In genomic region chr6:2999005-2999620, GRCh38 we compare ENCODE assay signal across 1 cellular context.
TF ChIP-seq lines count a peak whose summit lies in the region.

No MANE protein-coding gene starts in this region.

TF ChIP-seq in HepG2, 621 proteins besides CTCF, POLR2A, EP300 and RAD21 (continued from another document and continues in another):
- TF ChIP-seq ZNF224 (CRISPR knock-in tag; IDR thresholded peaks at IDR 0.05) = no peak; the same call in 1 of the 2 replicates
- TF ChIP-seq U2AF2 (IDR thresholded peaks at IDR 0.05; ENCODE audit: low read depth, low read length) = no peak
- peak; percentile 34; the same call in 1 of the 2 replicates for TF ChIP-seq CHCHD3 (CRISPR knock-in tag; IDR thresholded peaks at IDR 0.05)
- TF ChIP-seq, protein P1, sequence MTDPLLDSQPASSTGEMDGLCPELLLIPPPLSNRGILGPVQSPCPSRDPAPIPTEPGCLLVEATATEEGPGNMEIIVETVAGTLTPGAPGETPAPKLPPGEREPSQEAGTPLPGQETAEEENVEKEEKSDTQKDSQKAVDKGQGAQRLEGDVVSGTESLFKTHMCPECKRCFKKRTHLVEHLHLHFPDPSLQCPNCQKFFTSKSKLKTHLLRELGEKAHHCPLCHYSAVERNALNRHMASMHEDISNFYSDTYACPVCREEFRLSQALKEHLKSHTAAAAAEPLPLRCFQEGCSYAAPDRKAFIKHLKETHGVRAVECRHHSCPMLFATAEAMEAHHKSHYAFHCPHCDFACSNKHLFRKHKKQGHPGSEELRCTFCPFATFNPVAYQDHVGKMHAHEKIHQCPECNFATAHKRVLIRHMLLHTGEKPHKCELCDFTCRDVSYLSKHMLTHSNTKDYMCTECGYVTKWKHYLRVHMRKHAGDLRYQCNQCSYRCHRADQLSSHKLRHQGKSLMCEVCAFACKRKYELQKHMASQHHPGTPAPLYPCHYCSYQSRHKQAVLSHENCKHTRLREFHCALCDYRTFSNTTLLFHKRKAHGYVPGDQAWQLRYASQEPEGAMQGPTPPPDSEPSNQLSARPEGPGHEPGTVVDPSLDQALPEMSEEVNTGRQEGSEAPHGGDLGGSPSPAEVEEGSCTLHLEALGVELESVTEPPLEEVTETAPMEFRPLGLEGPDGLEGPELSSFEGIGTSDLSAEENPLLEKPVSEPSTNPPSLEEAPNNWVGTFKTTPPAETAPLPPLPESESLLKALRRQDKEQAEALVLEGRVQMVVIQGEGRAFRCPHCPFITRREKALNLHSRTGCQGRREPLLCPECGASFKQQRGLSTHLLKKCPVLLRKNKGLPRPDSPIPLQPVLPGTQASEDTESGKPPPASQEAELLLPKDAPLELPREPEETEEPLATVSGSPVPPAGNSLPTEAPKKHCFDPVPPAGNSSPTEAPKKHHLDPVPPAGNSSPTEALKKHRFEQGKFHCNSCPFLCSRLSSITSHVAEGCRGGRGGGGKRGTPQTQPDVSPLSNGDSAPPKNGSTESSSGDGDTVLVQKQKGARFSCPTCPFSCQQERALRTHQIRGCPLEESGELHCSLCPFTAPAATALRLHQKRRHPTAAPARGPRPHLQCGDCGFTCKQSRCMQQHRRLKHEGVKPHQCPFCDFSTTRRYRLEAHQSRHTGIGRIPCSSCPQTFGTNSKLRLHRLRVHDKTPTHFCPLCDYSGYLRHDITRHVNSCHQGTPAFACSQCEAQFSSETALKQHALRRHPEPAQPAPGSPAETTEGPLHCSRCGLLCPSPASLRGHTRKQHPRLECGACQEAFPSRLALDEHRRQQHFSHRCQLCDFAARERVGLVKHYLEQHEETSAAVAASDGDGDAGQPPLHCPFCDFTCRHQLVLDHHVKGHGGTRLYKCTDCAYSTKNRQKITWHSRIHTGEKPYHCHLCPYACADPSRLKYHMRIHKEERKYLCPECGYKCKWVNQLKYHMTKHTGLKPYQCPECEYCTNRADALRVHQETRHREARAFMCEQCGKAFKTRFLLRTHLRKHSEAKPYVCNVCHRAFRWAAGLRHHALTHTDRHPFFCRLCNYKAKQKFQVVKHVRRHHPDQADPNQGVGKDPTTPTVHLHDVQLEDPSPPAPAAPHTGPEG (CRISPR knock-in tag; IDR thresholded peaks at IDR 0.05) = no peak
- TF ChIP-seq ZNF230 (CRISPR knock-in tag; IDR thresholded peaks at IDR 0.05) = no peak
- peak; percentile 26; the same call in 1 of the 2 replicates for TF ChIP-seq MXD4 (CRISPR knock-in tag; IDR thresholded peaks at IDR 0.05)
- no peak for TF ChIP-seq ZNF530 (CRISPR knock-in tag; IDR thresholded peaks at IDR 0.05; ENCODE audit: low read depth)
- peak; percentile 39; the same call in 1 of the 2 replicates for TF ChIP-seq ZSCAN31 (CRISPR knock-in tag; IDR thresholded peaks at IDR 0.05; ENCODE audit: low read depth)
- no peak for TF ChIP-seq KLF11 (CRISPR knock-in tag; IDR thresholded peaks at IDR 0.05)
- no peak; the same call in 1 of the 2 replicates for TF ChIP-seq PITX1 (CRISPR knock-in tag; IDR thresholded peaks at IDR 0.05)
- TF ChIP-seq TAF1 (CRISPR knock-in tag; IDR thresholded peaks at IDR 0.05) = no peak; the same call in 1 of the 2 replicates
- peak; percentile 90 for TF ChIP-seq ZNF264 (CRISPR knock-in tag; IDR thresholded peaks at IDR 0.05)
- no peak for TF ChIP-seq ATM (IDR thresholded peaks at IDR 0.05; ENCODE audit: borderline replicate concordance)
- TF ChIP-seq MXD1 (CRISPR knock-in tag; IDR thresholded peaks at IDR 0.05) = no peak; the same call in 1 of the 2 replicates
- TF ChIP-seq CSRNP1 (CRISPR knock-in tag; IDR thresholded peaks at IDR 0.05) = peak; percentile 13; the same call in 1 of the 2 replicates
- TF ChIP-seq TEF (CRISPR knock-in tag; IDR thresholded peaks at IDR 0.05) = peak; percentile 94
- TF ChIP-seq ZNF362 (CRISPR knock-in tag; IDR thresholded peaks at IDR 0.05; ENCODE audit: borderline replicate concordance) = peak; percentile 43; the same call in 1 of the 2 replicates
- TF ChIP-seq NFYC (CRISPR knock-in tag; IDR thresholded peaks at IDR 0.05) = no peak
- TF ChIP-seq ZNF552 (CRISPR knock-in tag; IDR thresholded peaks at IDR 0.05; ENCODE audit: borderline replicate concordance) = no peak; the same call in 1 of the 2 replicates
- peak; percentile 97 for TF ChIP-seq ESRRA (CRISPR knock-in tag; IDR thresholded peaks at IDR 0.05; ENCODE audit: low read depth)
- no peak for TF ChIP-seq ZNF883 (CRISPR knock-in tag; IDR thresholded peaks at IDR 0.05; ENCODE audit: not compliant biosample characterization)
- no peak for TF ChIP-seq ZNF562 (CRISPR knock-in tag; IDR thresholded peaks at IDR 0.05; ENCODE audit: borderline replicate concordance)
- TF ChIP-seq RXRB (CRISPR knock-in tag; IDR thresholded peaks at IDR 0.05; ENCODE audit: borderline replicate concordance) = peak; percentile 97
- TF ChIP-seq ZNF34 (CRISPR knock-in tag; IDR thresholded peaks at IDR 0.05; ENCODE audit: borderline replicate concordance) = no peak
- TF ChIP-seq POLR2AphosphoS5 (IDR thresholded peaks at IDR 0.05; ENCODE audit: low read depth, low read length) = no peak; the same call in 1 of the 2 replicates
- TF ChIP-seq ZNF607 (CRISPR knock-in tag; IDR thresholded peaks at IDR 0.05; ENCODE audit: borderline replicate concordance) = no peak; the same call in 1 of the 2 replicates
- no peak for TF ChIP-seq ZNF781 (CRISPR knock-in tag; IDR thresholded peaks at IDR 0.05; ENCODE audit: borderline replicate concordance, not compliant biosample characterization)
- TF ChIP-seq SKIL (CRISPR knock-in tag; IDR thresholded peaks at IDR 0.05; ENCODE audit: borderline replicate concordance) = peak; percentile 90
- TF ChIP-seq CAMTA2 (CRISPR knock-in tag; IDR thresholded peaks at IDR 0.05; ENCODE audit: borderline replicate concordance) = no peak
- no peak for TF ChIP-seq NFE2L2 (IDR thresholded peaks at IDR 0.05; ENCODE audit: low read length)
- TF ChIP-seq ARNT2 (CRISPR knock-in tag; IDR thresholded peaks at IDR 0.05; ENCODE audit: low read depth) = peak; percentile 56; the same call in 1 of the 2 replicates
- TF ChIP-seq, protein P2, sequence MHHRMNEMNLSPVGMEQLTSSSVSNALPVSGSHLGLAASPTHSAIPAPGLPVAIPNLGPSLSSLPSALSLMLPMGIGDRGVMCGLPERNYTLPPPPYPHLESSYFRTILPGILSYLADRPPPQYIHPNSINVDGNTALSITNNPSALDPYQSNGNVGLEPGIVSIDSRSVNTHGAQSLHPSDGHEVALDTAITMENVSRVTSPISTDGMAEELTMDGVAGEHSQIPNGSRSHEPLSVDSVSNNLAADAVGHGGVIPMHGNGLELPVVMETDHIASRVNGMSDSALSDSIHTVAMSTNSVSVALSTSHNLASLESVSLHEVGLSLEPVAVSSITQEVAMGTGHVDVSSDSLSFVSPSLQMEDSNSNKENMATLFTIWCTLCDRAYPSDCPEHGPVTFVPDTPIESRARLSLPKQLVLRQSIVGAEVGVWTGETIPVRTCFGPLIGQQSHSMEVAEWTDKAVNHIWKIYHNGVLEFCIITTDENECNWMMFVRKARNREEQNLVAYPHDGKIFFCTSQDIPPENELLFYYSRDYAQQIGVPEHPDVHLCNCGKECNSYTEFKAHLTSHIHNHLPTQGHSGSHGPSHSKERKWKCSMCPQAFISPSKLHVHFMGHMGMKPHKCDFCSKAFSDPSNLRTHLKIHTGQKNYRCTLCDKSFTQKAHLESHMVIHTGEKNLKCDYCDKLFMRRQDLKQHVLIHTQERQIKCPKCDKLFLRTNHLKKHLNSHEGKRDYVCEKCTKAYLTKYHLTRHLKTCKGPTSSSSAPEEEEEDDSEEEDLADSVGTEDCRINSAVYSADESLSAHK (CRISPR knock-in tag; IDR thresholded peaks at IDR 0.05; ENCODE audit: borderline replicate concordance) = no peak; the same call in 1 of the 2 replicates
- no peak for TF ChIP-seq LCORL (IDR thresholded peaks at IDR 0.05)
- peak; percentile 25; the same call in 1 of the 2 replicates for TF ChIP-seq LCORL (CRISPR knock-in tag; IDR thresholded peaks at IDR 0.05)
- peak; percentile 86 for TF ChIP-seq KDM6A (CRISPR knock-in tag; IDR thresholded peaks at IDR 0.05; ENCODE audit: low read depth)
- no peak for TF ChIP-seq EZH2 (conservative IDR thresholded peaks at IDR 0.05; ENCODE audit: low read depth, low read length)
- peak; percentile 70 for TF ChIP-seq SAP130 (CRISPR knock-in tag; IDR thresholded peaks at IDR 0.05; ENCODE audit: low read depth)
- no peak for TF ChIP-seq ZNF17 (CRISPR knock-in tag; IDR thresholded peaks at IDR 0.05)
- no peak for TF ChIP-seq ZXDC (CRISPR knock-in tag; IDR thresholded peaks at IDR 0.05)
- no peak; the same call in 1 of the 2 replicates for TF ChIP-seq ZNF672 (CRISPR knock-in tag; IDR thresholded peaks at IDR 0.05)
- no peak for TF ChIP-seq NONO (IDR thresholded peaks at IDR 0.05)
- TF ChIP-seq NONO (CRISPR knock-in tag; conservative IDR thresholded peaks at IDR 0.05) = peak; percentile 61
- TF ChIP-seq ZNF12 (CRISPR knock-in tag; IDR thresholded peaks at IDR 0.05) = peak; percentile 76; the same call in 1 of the 2 replicates
- no peak; the same call in 1 of the 2 replicates for TF ChIP-seq KDM5B (CRISPR knock-in tag; IDR thresholded peaks at IDR 0.05; ENCODE audit: borderline replicate concordance)
- no peak for TF ChIP-seq BORCS8-MEF2B (CRISPR knock-in tag; IDR thresholded peaks at IDR 0.05)
- TF ChIP-seq SPEN (CRISPR knock-in tag; IDR thresholded peaks at IDR 0.05; ENCODE audit: low read depth) = peak; percentile 18; the same call in 1 of the 2 replicates
- TF ChIP-seq, protein P3, sequence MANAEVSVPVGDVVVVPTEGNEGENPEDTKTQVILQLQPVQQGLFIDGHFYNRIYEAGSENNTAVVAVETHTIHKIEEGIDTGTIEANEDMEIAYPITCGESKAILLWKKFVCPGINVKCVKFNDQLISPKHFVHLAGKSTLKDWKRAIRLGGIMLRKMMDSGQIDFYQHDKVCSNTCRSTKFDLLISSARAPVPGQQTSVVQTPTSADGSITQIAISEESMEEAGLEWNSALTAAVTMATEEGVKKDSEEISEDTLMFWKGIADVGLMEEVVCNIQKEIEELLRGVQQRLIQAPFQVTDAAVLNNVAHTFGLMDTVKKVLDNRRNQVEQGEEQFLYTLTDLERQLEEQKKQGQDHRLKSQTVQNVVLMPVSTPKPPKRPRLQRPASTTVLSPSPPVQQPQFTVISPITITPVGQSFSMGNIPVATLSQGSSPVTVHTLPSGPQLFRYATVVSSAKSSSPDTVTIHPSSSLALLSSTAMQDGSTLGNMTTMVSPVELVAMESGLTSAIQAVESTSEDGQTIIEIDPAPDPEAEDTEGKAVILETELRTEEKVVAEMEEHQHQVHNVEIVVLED (CRISPR knock-in tag; IDR thresholded peaks at IDR 0.05; ENCODE audit: borderline replicate concordance) = peak; percentile 49; the same call in 1 of the 2 replicates
